3 cellular contexts compared by ENCODE assay signal in genomic region chr19:6550679-6551078, GRCh38. TPM values are rescaled to one million over a fixed set of nuclear protein-coding genes. Genes with fewer than 3 reads are reported as not detected.
"Had no signal": no experiment of that assay in that cellular context is flagged by ENCODE, and none has a peak within 500 bp of the region (broad histone marks: within the 10 kb centered on the region; RNA-seq: fewer than 3 reads in every experiment).

No MANE protein-coding gene starts in this region.

RNA-seq across cellular contexts. Expression of gene TNFSF9, which starts 19.9 kb away (rescaled TPM):
- total RNA-seq: cardiac septum had no signal

RNA-seq across cellular contexts. Expression of gene CD70, which starts 40.3 kb away (rescaled TPM):
- total RNA-seq: cardiac septum, Peyer's patch, SK-MEL-5 had no signal
